Comparison of ENCODE assay signal across 8 cellular contexts in the genomic region with DNA sequence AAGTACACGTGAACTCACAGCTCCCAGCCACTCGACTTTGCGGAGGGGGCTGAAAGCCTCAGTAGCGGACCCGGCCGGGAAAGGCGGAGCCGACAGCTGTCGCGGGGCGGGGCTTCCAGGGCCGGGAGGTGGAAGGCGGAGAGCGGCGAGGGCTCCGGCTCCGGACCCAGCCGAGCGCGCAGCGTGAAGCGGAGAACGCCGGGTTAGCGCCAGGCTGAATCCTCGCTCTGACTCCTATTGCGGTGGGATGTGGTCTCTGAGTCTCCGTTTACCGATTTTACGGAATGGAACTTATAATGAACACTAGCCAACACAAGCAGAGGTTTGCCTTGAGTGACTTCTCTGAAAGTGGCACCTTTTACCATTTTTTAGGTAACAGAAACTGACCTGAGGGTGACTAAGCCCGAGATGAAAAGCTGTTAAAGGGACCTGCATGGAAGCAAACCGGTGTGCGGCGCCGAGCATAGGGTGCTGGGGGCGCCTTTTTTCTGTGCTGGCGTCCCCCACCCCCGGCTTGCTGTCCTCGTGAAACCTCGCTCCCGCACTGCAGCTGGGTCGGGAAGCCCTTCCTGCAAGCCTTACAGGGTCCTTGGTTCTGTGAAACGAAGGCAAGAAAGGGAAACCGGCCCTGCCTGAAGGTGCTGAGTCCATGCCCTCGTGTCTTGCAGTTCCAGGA.
DNase-seq lines count a peak whose midpoint lies in the region; ATAC-seq, FAIRE-seq and TF ChIP-seq lines count a peak whose summit lies in the region.

No MANE protein-coding gene starts in this region.

- TF ChIP-seq POLR2A in K562 (conservative IDR thresholded peaks at IDR 0.05), result peak; percentile 62

- H3K4me2 ChIP-seq in K562 (ENCODE audit: insufficient read depth, low read length), result peak overlapping the region; percentile 89

- FAIRE-seq in K562 (lab: Jason Lieb, UNC), result peak; percentile 84

- WGBS in K562 (ENCODE audit: insufficient coverage, low coverage, missing lambda C conversion rate), result 2% methylated on average over 42 of the region's 45 CpGs

- no peaks in the 10 kb centered on the region for H3K9me1 ChIP-seq in K562 (ENCODE audit: control insufficient read depth, insufficient read depth, low read length)

- DNase-seq in NCI-H2171 (lab: John Stamatoyannopoulos, UW) (peak; percentile 23), K562 (ENCODE audit: extremely low read depth in 1 of 4, low spot score in 3 of 4) (peak; percentile 79 to 83 (median 81)), iris pigment epithelial cell (ENCODE audit: low read depth) (peak; percentile 47), NCI-H187 treated with DMSO at 0.1 percent for 48 hours (lab: John Stamatoyannopoulos, UW) (no peak)
- peak; percentile 59 for DNase-seq in stimulated activated CD4-positive, alpha-beta T cell treated with anti-CD3 and anti-CD28 coated beads, Interleukin-15, amount 100 ng/mL, for 24 hours

- ATAC-seq in GM18511 (IDR thresholded peaks at IDR 0.05; ENCODE audit: unreplicated experiment) (peak; percentile 78), K562 (peak; percentile 99), GM21576 (IDR thresholded peaks at IDR 0.05; ENCODE audit: unreplicated experiment) (no peak), HG02588 (IDR thresholded peaks at IDR 0.05; ENCODE audit: unreplicated experiment) (no peak)

- no peaks in the 10 kb centered on the region for H3K79me2 ChIP-seq in K562 (ENCODE audit: control insufficient read depth, insufficient read depth, low read length)

- H3K27ac ChIP-seq in K562 (ENCODE audit: extremely low read depth, low read depth, low read length), result peak overlapping the region; percentile 36; the same call in 2 of the 3 replicates

- H3K27me3 ChIP-seq in K562 (ENCODE audit: control insufficient read depth in 2 of 2, insufficient read depth in 2 of 2, low read length in 2 of 2), result no peaks in the 10 kb centered on the region; a peak in 1 of 5 replicates

- H3K36me3 ChIP-seq in K562 (ENCODE audit: control insufficient read depth, insufficient read depth, low read length), result no peaks in the 10 kb centered on the region

- peaks cover 6 to 15% of the 10 kb centered on the region in 2 experiments; a peak in 4 of 5 replicates for H3K4me1 ChIP-seq in K562 (replicated peaks in 1 of 2; ENCODE audit: control insufficient read depth in 2 of 2, insufficient read depth in 2 of 2, low read length in 2 of 2)

- H3K9ac ChIP-seq in K562 (ENCODE audit: insufficient read depth in 1 of 2, low read depth in 2 of 2, low read length in 2 of 2), result peak overlapping the region; percentile 74 to 91

- H2AFZ ChIP-seq in K562 (ENCODE audit: low read depth, low read length), result peak overlapping the region; percentile 93

- H3K9me3 ChIP-seq in K562 (replicated peaks; ENCODE audit: control insufficient read depth, insufficient read depth, low read depth, low read length), result no peaks in the 10 kb centered on the region; the same call in 1 of the 2 replicates

- no peaks in the 10 kb centered on the region for H4K20me1 ChIP-seq in K562 (replicated peaks; ENCODE audit: control insufficient read depth, insufficient read depth, low read length)

- TF ChIP-seq RAD21 in K562 (CRISPR knock-in tag; conservative IDR thresholded peaks at IDR 0.05 in 1 of 2, IDR thresholded peaks at IDR 0.05 in 1 of 2), result no peak

- intact Hi-C loops in K562 (cut with micrococcal nuclease), result no loop called here

- peak overlapping the region; percentile 43 for H3K4me3 ChIP-seq in K562

- in situ Hi-C loops in K562 (cut with MboI), result no loop called here

- POLR2A ChIA-PET in K562 (lab: Yijun Ruan, JAX), result interaction anchor here (0.6 to 1.3 kb wide), 4 partner anchors 34 to 203 kb away, joined by 3 to 5 read pairs (median 3); no protein-coding TSS in a partner anchor

- no peak for TF ChIP-seq EP300 in K562 (IDR thresholded peaks at IDR 0.05; ENCODE audit: low read length)

- BruUV-seq in K562 (replicated peaks; lab: Mats Ljungman, UMichigan), result TSS peak; percentile 95

- CTCF ChIA-PET in K562 (lab: Yijun Ruan, JAX; ENCODE audit: low intra/inter-chr PET ratio), result interaction anchor here (0.7 kb wide), 1 partner anchor 412 kb away, joined by 3 read pairs; no protein-coding TSS in a partner anchor

- no peak for TF ChIP-seq CTCF in K562 (IDR thresholded peaks at IDR 0.05 in 2 of 3, conservative IDR thresholded peaks at IDR 0.05 in 1 of 3; ENCODE audit: insufficient read depth in 2 of 3, low read depth in 1 of 3, low read length in 3 of 3)

TF ChIP-seq in K562, 482 proteins besides CTCF, POLR2A, EP300 and RAD21 (continues in another document):
- TF ChIP-seq ELF4 (CRISPR knock-in tag; IDR thresholded peaks at IDR 0.05), result no peak
- TF ChIP-seq POLR2B (IDR thresholded peaks at IDR 0.05; ENCODE audit: low read depth, partially characterized antibody), result peak; percentile 30
- no peak; the same call in 1 of the 2 replicates for TF ChIP-seq ZNF263 (CRISPR knock-in tag; IDR thresholded peaks at IDR 0.05; ENCODE audit: borderline replicate concordance)
- TF ChIP-seq, protein P1, sequence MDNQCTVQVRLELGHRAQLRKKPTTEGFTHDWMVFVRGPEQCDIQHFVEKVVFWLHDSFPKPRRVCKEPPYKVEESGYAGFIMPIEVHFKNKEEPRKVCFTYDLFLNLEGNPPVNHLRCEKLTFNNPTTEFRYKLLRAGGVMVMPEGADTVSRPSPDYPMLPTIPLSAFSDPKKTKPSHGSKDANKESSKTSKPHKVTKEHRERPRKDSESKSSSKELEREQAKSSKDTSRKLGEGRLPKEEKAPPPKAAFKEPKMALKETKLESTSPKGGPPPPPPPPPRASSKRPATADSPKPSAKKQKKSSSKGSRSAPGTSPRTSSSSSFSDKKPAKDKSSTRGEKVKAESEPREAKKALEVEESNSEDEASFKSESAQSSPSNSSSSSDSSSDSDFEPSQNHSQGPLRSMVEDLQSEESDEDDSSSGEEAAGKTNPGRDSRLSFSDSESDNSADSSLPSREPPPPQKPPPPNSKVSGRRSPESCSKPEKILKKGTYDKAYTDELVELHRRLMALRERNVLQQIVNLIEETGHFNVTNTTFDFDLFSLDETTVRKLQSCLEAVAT (IDR thresholded peaks at IDR 0.05), result no peak
- TF ChIP-seq POLR3A (IDR thresholded peaks at IDR 0.05; ENCODE audit: borderline replicate concordance, extremely low read depth, insufficient read depth, insufficient read length), result no peak
- TF ChIP-seq, protein P2, sequence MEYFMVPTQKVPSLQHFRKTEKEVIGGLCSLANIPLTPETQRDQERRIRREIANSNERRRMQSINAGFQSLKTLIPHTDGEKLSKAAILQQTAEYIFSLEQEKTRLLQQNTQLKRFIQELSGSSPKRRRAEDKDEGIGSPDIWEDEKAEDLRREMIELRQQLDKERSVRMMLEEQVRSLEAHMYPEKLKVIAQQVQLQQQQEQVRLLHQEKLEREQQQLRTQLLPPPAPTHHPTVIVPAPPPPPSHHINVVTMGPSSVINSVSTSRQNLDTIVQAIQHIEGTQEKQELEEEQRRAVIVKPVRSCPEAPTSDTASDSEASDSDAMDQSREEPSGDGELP (CRISPR knock-in tag; IDR thresholded peaks at IDR 0.05; ENCODE audit: borderline replicate concordance), result peak; percentile 79
- no peak for TF ChIP-seq ZNF140 (CRISPR knock-in tag; IDR thresholded peaks at IDR 0.05)
- peak in 1 of 3 experiments; percentile 4 for TF ChIP-seq YY1 (IDR thresholded peaks at IDR 0.05; ENCODE audit: borderline replicate concordance in 1 of 3, control insufficient read depth in 1 of 3, extremely low read depth in 1 of 3, insufficient read depth in 3 of 3, insufficient read length in 1 of 3, insufficient replicate concordance in 2 of 3, low read depth in 1 of 3, low read length in 2 of 3)
- no peak for TF ChIP-seq NFRKB (IDR thresholded peaks at IDR 0.05; ENCODE audit: low read depth)
- TF ChIP-seq ZNF282 (CRISPR knock-in tag; IDR thresholded peaks at IDR 0.05), result no peak
- no peak for TF ChIP-seq ZNF3 (CRISPR knock-in tag; IDR thresholded peaks at IDR 0.05)
- TF ChIP-seq BCOR (IDR thresholded peaks at IDR 0.05), result no peak
- TF ChIP-seq, protein P3, sequence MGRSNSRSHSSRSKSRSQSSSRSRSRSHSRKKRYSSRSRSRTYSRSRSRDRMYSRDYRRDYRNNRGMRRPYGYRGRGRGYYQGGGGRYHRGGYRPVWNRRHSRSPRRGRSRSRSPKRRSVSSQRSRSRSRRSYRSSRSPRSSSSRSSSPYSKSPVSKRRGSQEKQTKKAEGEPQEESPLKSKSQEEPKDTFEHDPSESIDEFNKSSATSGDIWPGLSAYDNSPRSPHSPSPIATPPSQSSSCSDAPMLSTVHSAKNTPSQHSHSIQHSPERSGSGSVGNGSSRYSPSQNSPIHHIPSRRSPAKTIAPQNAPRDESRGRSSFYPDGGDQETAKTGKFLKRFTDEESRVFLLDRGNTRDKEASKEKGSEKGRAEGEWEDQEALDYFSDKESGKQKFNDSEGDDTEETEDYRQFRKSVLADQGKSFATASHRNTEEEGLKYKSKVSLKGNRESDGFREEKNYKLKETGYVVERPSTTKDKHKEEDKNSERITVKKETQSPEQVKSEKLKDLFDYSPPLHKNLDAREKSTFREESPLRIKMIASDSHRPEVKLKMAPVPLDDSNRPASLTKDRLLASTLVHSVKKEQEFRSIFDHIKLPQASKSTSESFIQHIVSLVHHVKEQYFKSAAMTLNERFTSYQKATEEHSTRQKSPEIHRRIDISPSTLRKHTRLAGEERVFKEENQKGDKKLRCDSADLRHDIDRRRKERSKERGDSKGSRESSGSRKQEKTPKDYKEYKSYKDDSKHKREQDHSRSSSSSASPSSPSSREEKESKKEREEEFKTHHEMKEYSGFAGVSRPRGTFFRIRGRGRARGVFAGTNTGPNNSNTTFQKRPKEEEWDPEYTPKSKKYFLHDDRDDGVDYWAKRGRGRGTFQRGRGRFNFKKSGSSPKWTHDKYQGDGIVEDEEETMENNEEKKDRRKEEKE (IDR thresholded peaks at IDR 0.05; ENCODE audit: borderline replicate concordance in 1 of 2, control insufficient read depth in 1 of 2, low read depth in 2 of 2, low read length in 1 of 2), result no peak
- no peak for TF ChIP-seq EWSR1 (IDR thresholded peaks at IDR 0.05; ENCODE audit: borderline replicate concordance, low read depth, partially characterized antibody)
- no peak for TF ChIP-seq FOXK2 (conservative IDR thresholded peaks at IDR 0.05 in 1 of 2, IDR thresholded peaks at IDR 0.05 in 1 of 2; ENCODE audit: low read depth in 2 of 2)
- no peak for TF ChIP-seq NELFE (IDR thresholded peaks at IDR 0.05; ENCODE audit: insufficient read depth, insufficient read length)
- TF ChIP-seq RBM14 (IDR thresholded peaks at IDR 0.05; ENCODE audit: borderline replicate concordance, insufficient read depth, low read depth, low read length), result no peak

Comparison
In these comparisons a context has a peak if more than half of its experiments do, and no peak if none do; other contexts are left out.
1. ATAC-seq: peak in GM18511 (single experiment) and K562 (single experiment); none in GM21576 (single experiment) and HG02588 (single experiment).